9 cellular contexts compared by ENCODE assay signal in the genomic region with DNA sequence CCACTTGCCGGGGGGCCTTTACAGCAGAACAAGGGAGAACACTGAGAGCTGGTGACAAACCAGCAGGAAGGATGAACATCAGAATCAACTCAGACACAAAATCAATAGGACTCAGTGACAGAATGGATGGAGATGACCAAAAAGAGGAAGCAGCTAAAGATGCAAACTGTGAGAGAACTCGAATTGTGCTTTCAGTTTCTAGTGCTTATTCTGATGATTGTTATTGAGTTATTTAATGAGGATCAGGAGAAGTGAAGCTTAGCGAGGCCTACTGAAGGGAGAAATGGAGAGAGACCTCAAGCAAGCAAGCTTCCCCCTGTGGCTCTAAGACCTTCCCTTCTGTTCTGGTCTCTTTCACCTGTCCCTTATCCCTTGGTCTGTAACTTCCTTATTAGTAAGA.
DNase-seq lines count a peak whose midpoint lies in the region; ATAC-seq lines count a peak whose summit lies in the region.
"Had no signal": no experiment of that assay in that cellular context is flagged by ENCODE, and none has a peak within 500 bp of the region (broad histone marks: within the 10 kb centered on the region; RNA-seq: fewer than 3 reads in every experiment).

No MANE protein-coding gene starts in this region.

- H3K4me1 Mint-ChIP-seq in activated naive CD4-positive, alpha-beta T cell treated with anti-CD3 and anti-CD28 coated beads, Interleukin-2, amount 10 ng/mL, durations not matched to agents 7 days and 5 days: peaks cover 13% of the 10 kb centered on the region

- no peaks in the 10 kb centered on the region for H3K9me3 Mint-ChIP-seq in activated naive CD4-positive, alpha-beta T cell treated with anti-CD3 and anti-CD28 coated beads, Interleukin-2, amount 10 ng/mL, durations not matched to agents 7 days and 5 days

- no peaks in the 10 kb centered on the region for H3K36me3 Mint-ChIP-seq in activated naive CD4-positive, alpha-beta T cell treated with anti-CD3 and anti-CD28 coated beads, Interleukin-2, amount 10 ng/mL, durations not matched to agents 7 days and 5 days

- H3K27me3 Mint-ChIP-seq in activated naive CD4-positive, alpha-beta T cell treated with anti-CD3 and anti-CD28 coated beads, Interleukin-2, amount 10 ng/mL, durations not matched to agents 7 days and 5 days: peaks cover 11% of the 10 kb centered on the region

- H3K4me3 Mint-ChIP-seq in activated naive CD4-positive, alpha-beta T cell treated with anti-CD3 and anti-CD28 coated beads, Interleukin-2, amount 10 ng/mL, durations not matched to agents 7 days and 5 days: no peak overlapping the region

- CTCF ChIA-PET in activated naive CD4-positive, alpha-beta T cell treated with anti-CD3 and anti-CD28 coated beads, Interleukin-2, amount 10 ng/mL, durations not matched to agents 7 days and 5 days (lab: Charles Lee): interaction anchor here (0.7 to 3.8 kb wide), 11 partner anchors 8 to 524 kb away, joined by 3 to 57 read pairs (median 4); partner anchors contain the start of genes CDC20, ELOVL1, MED8 and SZT2

- peak overlapping the region; percentile 6 for H3K27ac Mint-ChIP-seq in activated naive CD4-positive, alpha-beta T cell treated with anti-CD3 and anti-CD28 coated beads, Interleukin-2, amount 10 ng/mL, durations not matched to agents 7 days and 5 days

- ATAC-seq in HG02943 (IDR thresholded peaks at IDR 0.05; ENCODE audit: low read depth, unreplicated experiment): peak; percentile 63

- no peak for DNase-seq in activated naive CD4-positive, alpha-beta T cell treated with anti-CD3 and anti-CD28 coated beads, Interleukin-2, amount 10 ng/mL, durations not matched to agents 7 days and 5 days
- DNase-seq in activated naive CD4-positive, alpha-beta T cell treated with anti-CD3 and anti-CD28 coated beads, Interleukin-2, amount 50 U/mL, for 16 hours: no peak
- DNase-seq in NOMO-1 treated with DMSO at 0.1 percent for 48 hours (lab: John Stamatoyannopoulos, UW; ENCODE audit: unreplicated experiment): peak; percentile 92
- DNase-seq in iPS-NIHi11 (ENCODE audit: low spot score): no peak
- DNase-seq in 8988T: no peak
- no peak for DNase-seq in NCI-H1436 (lab: John Stamatoyannopoulos, UW)
- DNase-seq in T1000 (lab: John Stamatoyannopoulos, UW): no peak
- DNase-seq: WERI-Rb-1 had no signal
